Comparison of ENCODE assay signal across 3 cellular contexts in the genomic region with DNA sequence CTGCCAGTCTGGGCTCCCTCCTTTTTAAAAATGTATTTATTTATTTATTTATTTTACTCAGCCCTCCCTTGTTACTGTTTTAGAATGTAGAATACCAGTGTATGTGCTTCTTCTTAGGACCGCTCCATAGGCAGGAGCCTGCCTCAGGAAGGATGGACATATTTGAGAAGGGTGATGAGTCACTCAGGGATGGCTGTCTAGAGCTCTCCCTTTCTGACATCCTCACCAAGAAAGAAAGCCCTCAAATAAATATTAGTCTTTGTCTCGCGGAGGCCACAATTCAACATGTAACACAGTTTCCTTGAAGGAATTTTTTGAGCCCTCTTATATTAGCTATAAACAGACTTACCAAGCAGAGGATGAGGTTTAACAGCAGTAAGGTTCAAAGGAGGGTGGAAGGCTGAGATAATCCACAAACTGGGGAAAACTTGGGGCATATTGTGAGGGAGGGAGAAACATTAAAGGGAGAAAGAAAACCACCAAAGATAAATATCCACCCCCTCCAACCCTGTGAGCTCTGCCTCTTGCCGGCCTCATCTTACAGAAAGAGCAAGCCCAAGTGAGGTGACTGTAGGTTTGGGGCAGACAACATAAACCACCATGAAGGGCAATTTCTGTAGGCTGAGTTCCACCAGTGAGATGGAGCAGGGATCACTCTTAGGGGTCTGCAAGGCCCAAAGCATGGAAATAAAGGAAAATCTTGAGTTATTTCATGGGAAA.
A peak's percentile ranks its signal among the peaks of the same experiment; 100 is the strongest.
TF ChIP-seq lines count a peak whose summit lies in the region.

No MANE protein-coding gene starts in this region.

TF ChIP-seq in IMR-90, 13 proteins besides CTCF, POLR2A, EP300 and RAD21:
- TF ChIP-seq RCOR1 (IDR thresholded peaks at IDR 0.05; ENCODE audit: insufficient replicate concordance, low read length) (no peak), MAZ (IDR thresholded peaks at IDR 0.05; ENCODE audit: borderline replicate concordance, low read depth, low read length) (no peak), SMC3 (IDR thresholded peaks at IDR 0.05; ENCODE audit: low read depth, low read length) (no peak), USF2 (IDR thresholded peaks at IDR 0.05; ENCODE audit: low read depth, low read length) (no peak), NFE2L2 (IDR thresholded peaks at IDR 0.05; ENCODE audit: low read depth, low read length) (no peak), CHD1 (IDR thresholded peaks at IDR 0.05; ENCODE audit: low read depth, low read length) (no peak), RFX5 (IDR thresholded peaks at IDR 0.05; ENCODE audit: low read depth, low read length) (no peak), MXI1 (IDR thresholded peaks at IDR 0.05; ENCODE audit: borderline replicate concordance, low read depth, low read length) (no peak), FOS (IDR thresholded peaks at IDR 0.05; ENCODE audit: low read depth, low read length) (no peak), CEBPB (IDR thresholded peaks at IDR 0.05; ENCODE audit: low read depth, low read length) (no peak), MAFK (IDR thresholded peaks at IDR 0.05; ENCODE audit: low read depth, low read length) (no peak), BHLHE40 (IDR thresholded peaks at IDR 0.05; ENCODE audit: low read depth, low read length) (no peak)
- TF ChIP-seq, protein P1, sequence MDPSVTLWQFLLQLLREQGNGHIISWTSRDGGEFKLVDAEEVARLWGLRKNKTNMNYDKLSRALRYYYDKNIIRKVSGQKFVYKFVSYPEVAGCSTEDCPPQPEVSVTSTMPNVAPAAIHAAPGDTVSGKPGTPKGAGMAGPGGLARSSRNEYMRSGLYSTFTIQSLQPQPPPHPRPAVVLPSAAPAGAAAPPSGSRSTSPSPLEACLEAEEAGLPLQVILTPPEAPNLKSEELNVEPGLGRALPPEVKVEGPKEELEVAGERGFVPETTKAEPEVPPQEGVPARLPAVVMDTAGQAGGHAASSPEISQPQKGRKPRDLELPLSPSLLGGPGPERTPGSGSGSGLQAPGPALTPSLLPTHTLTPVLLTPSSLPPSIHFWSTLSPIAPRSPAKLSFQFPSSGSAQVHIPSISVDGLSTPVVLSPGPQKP (IDR thresholded peaks at IDR 0.05; ENCODE audit: borderline replicate concordance, low read depth, low read length), result no peak

TF ChIP-seq in K562, 482 proteins besides CTCF, POLR2A, EP300 and RAD21 (continues in another document):
- no peak for TF ChIP-seq ZNF780A (CRISPR knock-in tag; IDR thresholded peaks at IDR 0.05)
- no peak for TF ChIP-seq STAT5B (CRISPR knock-in tag; IDR thresholded peaks at IDR 0.05)
- TF ChIP-seq ZNF696 (CRISPR knock-in tag; conservative IDR thresholded peaks at IDR 0.05), result no peak
- no peak for TF ChIP-seq ZNF12 (CRISPR knock-in tag; IDR thresholded peaks at IDR 0.05)
- TF ChIP-seq ZEB2 (IDR thresholded peaks at IDR 0.05), result no peak
- no peak for TF ChIP-seq CC2D1A (IDR thresholded peaks at IDR 0.05)
- no peak for TF ChIP-seq SMARCE1 (IDR thresholded peaks at IDR 0.05)
- no peak for TF ChIP-seq ZC3H4 (CRISPR knock-in tag; IDR thresholded peaks at IDR 0.05; ENCODE audit: borderline replicate concordance)
- TF ChIP-seq JUND (IDR thresholded peaks at IDR 0.05; ENCODE audit: borderline replicate concordance, low read depth, low read length), result peak; percentile 51; the same call in 1 of the 2 replicates
- TF ChIP-seq JUND (tag; IDR thresholded peaks at IDR 0.05; ENCODE audit: borderline replicate concordance, low read depth, low read length), result no peak; the same call in 2 of the 3 replicates
- no peak for TF ChIP-seq ZNF609 (CRISPR knock-in tag; IDR thresholded peaks at IDR 0.05; ENCODE audit: borderline replicate concordance)
- TF ChIP-seq RNF219 (CRISPR knock-in tag; IDR thresholded peaks at IDR 0.05), result no peak
- TF ChIP-seq POLR2AphosphoS5 (IDR thresholded peaks at IDR 0.05; ENCODE audit: control insufficient read depth, insufficient read depth, low read depth, low read length), result no peak

TF ChIP-seq in WTC11, 78 proteins besides CTCF, POLR2A, EP300 and RAD21:
- TF ChIP-seq PRDM15 (CRISPR knock-in tag; IDR thresholded peaks at IDR 0.05), result no peak
- TF ChIP-seq, protein P2, sequence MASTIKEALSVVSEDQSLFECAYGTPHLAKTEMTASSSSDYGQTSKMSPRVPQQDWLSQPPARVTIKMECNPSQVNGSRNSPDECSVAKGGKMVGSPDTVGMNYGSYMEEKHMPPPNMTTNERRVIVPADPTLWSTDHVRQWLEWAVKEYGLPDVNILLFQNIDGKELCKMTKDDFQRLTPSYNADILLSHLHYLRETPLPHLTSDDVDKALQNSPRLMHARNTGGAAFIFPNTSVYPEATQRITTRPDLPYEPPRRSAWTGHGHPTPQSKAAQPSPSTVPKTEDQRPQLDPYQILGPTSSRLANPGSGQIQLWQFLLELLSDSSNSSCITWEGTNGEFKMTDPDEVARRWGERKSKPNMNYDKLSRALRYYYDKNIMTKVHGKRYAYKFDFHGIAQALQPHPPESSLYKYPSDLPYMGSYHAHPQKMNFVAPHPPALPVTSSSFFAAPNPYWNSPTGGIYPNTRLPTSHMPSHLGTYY (CRISPR knock-in tag; IDR thresholded peaks at IDR 0.05), result no peak
- TF ChIP-seq, protein P3, sequence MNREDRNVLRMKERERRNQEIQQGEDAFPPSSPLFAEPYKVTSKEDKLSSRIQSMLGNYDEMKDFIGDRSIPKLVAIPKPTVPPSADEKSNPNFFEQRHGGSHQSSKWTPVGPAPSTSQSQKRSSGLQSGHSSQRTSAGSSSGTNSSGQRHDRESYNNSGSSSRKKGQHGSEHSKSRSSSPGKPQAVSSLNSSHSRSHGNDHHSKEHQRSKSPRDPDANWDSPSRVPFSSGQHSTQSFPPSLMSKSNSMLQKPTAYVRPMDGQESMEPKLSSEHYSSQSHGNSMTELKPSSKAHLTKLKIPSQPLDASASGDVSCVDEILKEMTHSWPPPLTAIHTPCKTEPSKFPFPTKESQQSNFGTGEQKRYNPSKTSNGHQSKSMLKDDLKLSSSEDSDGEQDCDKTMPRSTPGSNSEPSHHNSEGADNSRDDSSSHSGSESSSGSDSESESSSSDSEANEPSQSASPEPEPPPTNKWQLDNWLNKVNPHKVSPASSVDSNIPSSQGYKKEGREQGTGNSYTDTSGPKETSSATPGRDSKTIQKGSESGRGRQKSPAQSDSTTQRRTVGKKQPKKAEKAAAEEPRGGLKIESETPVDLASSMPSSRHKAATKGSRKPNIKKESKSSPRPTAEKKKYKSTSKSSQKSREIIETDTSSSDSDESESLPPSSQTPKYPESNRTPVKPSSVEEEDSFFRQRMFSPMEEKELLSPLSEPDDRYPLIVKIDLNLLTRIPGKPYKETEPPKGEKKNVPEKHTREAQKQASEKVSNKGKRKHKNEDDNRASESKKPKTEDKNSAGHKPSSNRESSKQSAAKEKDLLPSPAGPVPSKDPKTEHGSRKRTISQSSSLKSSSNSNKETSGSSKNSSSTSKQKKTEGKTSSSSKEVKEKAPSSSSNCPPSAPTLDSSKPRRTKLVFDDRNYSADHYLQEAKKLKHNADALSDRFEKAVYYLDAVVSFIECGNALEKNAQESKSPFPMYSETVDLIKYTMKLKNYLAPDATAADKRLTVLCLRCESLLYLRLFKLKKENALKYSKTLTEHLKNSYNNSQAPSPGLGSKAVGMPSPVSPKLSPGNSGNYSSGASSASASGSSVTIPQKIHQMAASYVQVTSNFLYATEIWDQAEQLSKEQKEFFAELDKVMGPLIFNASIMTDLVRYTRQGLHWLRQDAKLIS (CRISPR knock-in tag; IDR thresholded peaks at IDR 0.05; ENCODE audit: borderline replicate concordance), result no peak
- TF ChIP-seq, protein P4, sequence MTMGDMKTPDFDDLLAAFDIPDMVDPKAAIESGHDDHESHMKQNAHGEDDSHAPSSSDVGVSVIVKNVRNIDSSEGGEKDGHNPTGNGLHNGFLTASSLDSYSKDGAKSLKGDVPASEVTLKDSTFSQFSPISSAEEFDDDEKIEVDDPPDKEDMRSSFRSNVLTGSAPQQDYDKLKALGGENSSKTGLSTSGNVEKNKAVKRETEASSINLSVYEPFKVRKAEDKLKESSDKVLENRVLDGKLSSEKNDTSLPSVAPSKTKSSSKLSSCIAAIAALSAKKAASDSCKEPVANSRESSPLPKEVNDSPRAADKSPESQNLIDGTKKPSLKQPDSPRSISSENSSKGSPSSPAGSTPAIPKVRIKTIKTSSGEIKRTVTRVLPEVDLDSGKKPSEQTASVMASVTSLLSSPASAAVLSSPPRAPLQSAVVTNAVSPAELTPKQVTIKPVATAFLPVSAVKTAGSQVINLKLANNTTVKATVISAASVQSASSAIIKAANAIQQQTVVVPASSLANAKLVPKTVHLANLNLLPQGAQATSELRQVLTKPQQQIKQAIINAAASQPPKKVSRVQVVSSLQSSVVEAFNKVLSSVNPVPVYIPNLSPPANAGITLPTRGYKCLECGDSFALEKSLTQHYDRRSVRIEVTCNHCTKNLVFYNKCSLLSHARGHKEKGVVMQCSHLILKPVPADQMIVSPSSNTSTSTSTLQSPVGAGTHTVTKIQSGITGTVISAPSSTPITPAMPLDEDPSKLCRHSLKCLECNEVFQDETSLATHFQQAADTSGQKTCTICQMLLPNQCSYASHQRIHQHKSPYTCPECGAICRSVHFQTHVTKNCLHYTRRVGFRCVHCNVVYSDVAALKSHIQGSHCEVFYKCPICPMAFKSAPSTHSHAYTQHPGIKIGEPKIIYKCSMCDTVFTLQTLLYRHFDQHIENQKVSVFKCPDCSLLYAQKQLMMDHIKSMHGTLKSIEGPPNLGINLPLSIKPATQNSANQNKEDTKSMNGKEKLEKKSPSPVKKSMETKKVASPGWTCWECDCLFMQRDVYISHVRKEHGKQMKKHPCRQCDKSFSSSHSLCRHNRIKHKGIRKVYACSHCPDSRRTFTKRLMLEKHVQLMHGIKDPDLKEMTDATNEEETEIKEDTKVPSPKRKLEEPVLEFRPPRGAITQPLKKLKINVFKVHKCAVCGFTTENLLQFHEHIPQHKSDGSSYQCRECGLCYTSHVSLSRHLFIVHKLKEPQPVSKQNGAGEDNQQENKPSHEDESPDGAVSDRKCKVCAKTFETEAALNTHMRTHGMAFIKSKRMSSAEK (CRISPR knock-in tag; IDR thresholded peaks at IDR 0.05; ENCODE audit: borderline replicate concordance), result no peak
- no peak for TF ChIP-seq MYBL2 (CRISPR knock-in tag; IDR thresholded peaks at IDR 0.05)
